ENCODE assay signal across 8 cellular contexts in the genomic region with DNA sequence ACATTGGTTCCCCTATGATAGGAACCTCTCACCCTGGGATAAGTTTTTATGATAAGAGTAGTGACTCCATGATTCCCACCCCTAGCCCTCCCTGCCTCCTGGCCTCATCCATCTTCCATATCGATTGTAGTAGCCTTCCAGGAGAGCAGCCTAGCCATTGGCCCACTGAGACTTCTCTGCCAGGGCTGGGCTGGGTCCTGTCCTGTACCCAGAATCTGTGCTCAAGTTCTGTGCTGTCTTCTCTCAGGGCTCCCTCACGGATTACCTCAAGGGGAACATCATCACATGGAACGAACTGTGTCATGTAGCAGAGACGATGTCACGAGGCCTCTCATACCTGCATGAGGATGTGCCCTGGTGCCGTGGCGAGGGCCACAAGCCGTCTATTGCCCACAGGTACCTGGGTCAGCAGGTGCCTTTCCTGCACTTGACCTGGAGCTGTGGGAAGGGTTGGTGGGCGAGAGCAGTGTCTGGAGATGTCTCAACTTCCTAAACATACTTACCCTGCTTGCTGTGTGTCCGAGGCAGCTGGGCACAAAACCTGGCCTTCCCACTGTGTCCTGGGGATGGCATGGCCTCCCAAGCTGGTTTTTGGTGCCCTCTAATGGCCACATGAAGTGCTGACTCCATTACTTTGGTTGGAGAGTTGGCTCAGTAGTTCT. TPM values are rescaled to one million over a fixed set of nuclear protein-coding genes. Genes with fewer than 3 reads are reported as not detected.
DNase-seq lines count a peak whose midpoint lies in the region; ATAC-seq and TF ChIP-seq lines count a peak whose summit lies in the region.

No MANE protein-coding gene starts in this region.

- H3K27me3 ChIP-seq in CD8-positive, alpha-beta memory T cell (ENCODE audit: insufficient read depth, low read length, poor library complexity, severe bottlenecking), result no peaks in the 10 kb centered on the region

- peaks cover 15% of the 10 kb centered on the region for H3K36me3 ChIP-seq in CD8-positive, alpha-beta memory T cell (ENCODE audit: insufficient read depth, low read length)

- no peak overlapping the region for H3K4me3 Mint-ChIP-seq in CD8-positive, alpha-beta memory T cell
- no peak overlapping the region for H3K4me3 Mint-ChIP-seq in chondrocyte (ENCODE audit: unreplicated experiment)

- H3K4me1 ChIP-seq in CD8-positive, alpha-beta memory T cell (ENCODE audit: insufficient read depth, low read length), result no peaks in the 10 kb centered on the region

- CTCF ChIA-PET in CD8-positive, alpha-beta memory T cell (lab: Charles Lee), result interaction anchor here (0.8 to 6.2 kb wide), 16 partner anchors 10 to 505 kb away, joined by 3 to 83 read pairs (median 4); a partner anchor contains a TSS

- POLR2A ChIA-PET in CD8-positive, alpha-beta memory T cell (lab: Charles Lee), result no interaction called here

- peak in 4 of 5 donors; percentile 16 to 63 (median 36) for DNase-seq in CD8-positive, alpha-beta memory T cell
- DNase-seq in LoVo (ENCODE audit: low spot score), result peak; percentile 45
- peak; percentile 43 for DNase-seq in UCSD-AML1 (lab: John Stamatoyannopoulos, UW; ENCODE audit: unreplicated experiment)
- DNase-seq in chondrocyte (ENCODE audit: low spot score), result no peak
- DNase-seq in left colon, result peak; percentile 49 to 72
- DNase-seq in stimulated activated CD8-positive, alpha-beta memory T cell treated with anti-CD3 and anti-CD28 coated beads, Interleukin-4, amount 100 ng/mL, for 48 hours, result peak; percentile 55
- DNase-seq in NCI-H2107 treated with DMSO at 0.1 percent for 48 hours (lab: John Stamatoyannopoulos, UW; ENCODE audit: unreplicated experiment), result no peak

- no peaks in the 10 kb centered on the region for H3K27me3 Mint-ChIP-seq in CD8-positive, alpha-beta memory T cell
- no peaks in the 10 kb centered on the region for H3K27me3 Mint-ChIP-seq in chondrocyte (ENCODE audit: low read depth)

- no peaks in the 10 kb centered on the region for H3K9me3 Mint-ChIP-seq in CD8-positive, alpha-beta memory T cell
- no peaks in the 10 kb centered on the region for H3K9me3 Mint-ChIP-seq in chondrocyte (ENCODE audit: low read depth)

- H3K36me3 Mint-ChIP-seq in CD8-positive, alpha-beta memory T cell, result peaks cover 0 to 44% (median 15%) of the 10 kb centered on the region in 3 donors
- H3K36me3 Mint-ChIP-seq in chondrocyte (ENCODE audit: low read depth), result peaks cover 11% of the 10 kb centered on the region

- peak; percentile 94 for TF ChIP-seq CTCF in chondrocyte (IDR thresholded peaks at IDR 0.05)

- H3K4me3 ChIP-seq in CD8-positive, alpha-beta memory T cell (ENCODE audit: low read length), result no peak overlapping the region

- peaks cover 1 to 2% (median 1%) of the 10 kb centered on the region in 3 donors for H3K4me1 Mint-ChIP-seq in CD8-positive, alpha-beta memory T cell
- no peaks in the 10 kb centered on the region for H3K4me1 Mint-ChIP-seq in chondrocyte (ENCODE audit: low read depth)

- no peak overlapping the region for H3K27ac ChIP-seq in CD8-positive, alpha-beta memory T cell (ENCODE audit: low read depth, low read length)

- intact Hi-C loops in left colon (cut with DNase I, micrococcal nuclease), result loop anchor here (2.0 to 10.0 kb wide), 2 partner anchors 133 to 135 kb away; a partner anchor contains a TSS

- H3K9me3 ChIP-seq in CD8-positive, alpha-beta memory T cell (ENCODE audit: low read length), result no peaks in the 10 kb centered on the region

- ATAC-seq in GM19438 (IDR thresholded peaks at IDR 0.05; ENCODE audit: low read depth, unreplicated experiment) (peak; percentile 79), left colon (peak; percentile 92)

- peak overlapping the region in 4 of 8 donors; percentile 24 to 90 (median 34) for H3K27ac Mint-ChIP-seq in CD8-positive, alpha-beta memory T cell
- no peak overlapping the region for H3K27ac Mint-ChIP-seq in chondrocyte (ENCODE audit: unreplicated experiment)

RNA-seq across cellular contexts. Expression of a gene that starts 16.6 kb away (rescaled TPM):
- 10 to 100 TPM; 17.7 to 19.0 TPM for total RNA-seq in CD8-positive, alpha-beta memory T cell
- 8.7 TPM for polyA plus RNA-seq in CD8-positive, alpha-beta memory T cell
- total RNA-seq in chondrocyte (16.0 to 21.6 TPM (median 16.5 TPM) in 3 replicates), left colon (1 to 10 TPM; 6.9 to 7.3 TPM)

RNA-seq across cellular contexts. Expression of a gene that starts 25.9 kb away (rescaled TPM):
- 1 to 10 TPM; 5.5 to 6.0 TPM for total RNA-seq in CD8-positive, alpha-beta memory T cell
- polyA plus RNA-seq in CD8-positive, alpha-beta memory T cell, result 0.43 TPM
- total RNA-seq in chondrocyte (4.3 to 5.2 TPM (median 4.9 TPM) in 3 replicates), left colon (1 to 10 TPM; 5.2 to 7.1 TPM)

Comparison
In these comparisons a context has a peak if more than half of its experiments do, and no peak if none do; other contexts are left out.
1. DNase-seq: peak in CD8-positive, alpha-beta memory T cell (4 of 5), LoVo (single experiment), UCSD-AML1 (single experiment), left colon (2 of 2) and stimulated activated CD8-positive, alpha-beta memory T cell treated with anti-CD3 and anti-CD28 coated beads, Interleukin-4, amount 100 ng/mL, for 48 hours (single experiment); none in chondrocyte (single experiment) and NCI-H2107 treated with DMSO at 0.1 percent for 48 hours (single experiment).